18 cellular contexts compared by ENCODE assay signal in genomic region chr5:1936413-1936812, GRCh38. TPM values are rescaled to one million over a fixed set of nuclear protein-coding genes. Genes with fewer than 3 reads are reported as not detected.
DNase-seq lines count a peak whose midpoint lies in the region; ATAC-seq and TF ChIP-seq lines count a peak whose summit lies in the region.
"Had no signal": no experiment of that assay in that cellular context is flagged by ENCODE, and none has a peak within 500 bp of the region (broad histone marks: within the 10 kb centered on the region; RNA-seq: fewer than 3 reads in every experiment).

No MANE protein-coding gene starts in this region.

- TF ChIP-seq POLR2A in HCT116 (IDR thresholded peaks at IDR 0.05; ENCODE audit: borderline replicate concordance, extremely low read depth, insufficient read depth, insufficient read length): no peak
- no peak for TF ChIP-seq POLR2A in esophagus squamous epithelium (IDR thresholded peaks at IDR 0.05)

- H3K27ac ChIP-seq in HCT116 (ENCODE audit: low read depth, low read length): peak overlapping the region; percentile 39; the same call in 1 of the 2 replicates
- H3K27ac ChIP-seq in PC-9: no peak overlapping the region
- H3K27ac ChIP-seq in esophagus squamous epithelium: peak overlapping the region in 3 of 4 donors; percentile 47 to 64 (median 60)
- H3K27ac ChIP-seq in MM.1S (ENCODE audit: low read length): no peak overlapping the region
- H3K27ac ChIP-seq: GM23248, KMS-11 had no signal

- CTCF ChIA-PET in HCT116 (lab: Charles Lee): no interaction called here
- CTCF ChIA-PET in PC-9 (lab: Charles Lee): no interaction called here

- no peak overlapping the region for H2AFZ ChIP-seq in HCT116 (ENCODE audit: low read depth, low read length, poor library complexity, severe bottlenecking)
- H2AFZ ChIP-seq in PC-9: 0 out of 2 replicates have a peak overlapping the region, but pooled peaks have one; percentile 33
- H2AFZ ChIP-seq in MM.1S (ENCODE audit: low read length): no peak overlapping the region
- H2AFZ ChIP-seq: GM23248 had no signal

- no peaks in the 10 kb centered on the region for H3F3A ChIP-seq in PC-9 (ENCODE audit: insufficient read depth, low read depth)
- no peaks in the 10 kb centered on the region for H3F3A ChIP-seq in MM.1S (ENCODE audit: insufficient read depth, low read length)

- H3K4me3 ChIP-seq in HCT116 (replicated peaks in 1 of 2; ENCODE audit: low read depth in 1 of 2, low read length in 2 of 2) (peak overlapping the region in 1 of 2 experiments; percentile 31; a peak in 1 of 4 replicates), PC-9 (no peak overlapping the region), esophagus squamous epithelium (no peak overlapping the region), MM.1S (ENCODE audit: low read length) (no peak overlapping the region)
- H3K4me3 ChIP-seq: GM23248, MG63 had no signal

- 22 to 35% methylated on average over 4 of the region's 4 CpGs for WGBS in esophagus squamous epithelium, 2 donors

- DNase-seq in HCT116 (ENCODE audit: low read depth, low spot score) (peak; percentile 78), PC-9 (peak; percentile 56 to 85), esophagus squamous epithelium (lab: John Stamatoyannopoulos, UW) (no peak), renal cortical epithelial cell (ENCODE audit: low read depth) (peak; percentile 21), MM.1S (no peak)
- DNase-seq: ACHN, AML-193, COR-L47, GM23248, MG63, NCI-H1092 treated with DMSO at 0.1 percent for 48 hours, NCI-H2107, NCI-H226, NCI-H524 treated with DMSO at 0.1 percent for 48 hours, T-cell had no signal

- H3K9me2 ChIP-seq in HCT116 (ENCODE audit: insufficient read depth) (no peaks in the 10 kb centered on the region), PC-9 (ENCODE audit: insufficient read depth) (no peaks in the 10 kb centered on the region), MM.1S (replicated peaks; ENCODE audit: insufficient read depth, low read length) (no peaks in the 10 kb centered on the region)

- POLR2A ChIA-PET in HCT116 (lab: Charles Lee): no interaction called here
- POLR2A ChIA-PET in PC-9 (lab: Charles Lee; ENCODE audit: unreplicated experiment): no interaction called here

- H3K4me2 ChIP-seq in HCT116 (ENCODE audit: low read length): peak overlapping the region; percentile 66
- peak overlapping the region; percentile 37 for H3K4me2 ChIP-seq in PC-9
- no peak overlapping the region for H3K4me2 ChIP-seq in MM.1S (ENCODE audit: low read depth, low read length)
- H3K4me2 ChIP-seq: KMS-11 had no signal

- no peaks in the 10 kb centered on the region for H3K27me3 ChIP-seq in HCT116 (ENCODE audit: insufficient read depth, low read length)
- H3K27me3 ChIP-seq in PC-9 (ENCODE audit: insufficient read depth, low read depth): peaks cover 83% of the 10 kb centered on the region
- peaks cover 0 to 6% (median 0%) of the 10 kb centered on the region in 4 donors for H3K27me3 ChIP-seq in esophagus squamous epithelium
- H3K27me3 ChIP-seq in MM.1S (replicated peaks; ENCODE audit: insufficient read depth, low read length): peaks cover 43% of the 10 kb centered on the region
- H3K27me3 ChIP-seq: MG63 had no signal

- RAD21 ChIA-PET in HCT116 (lab: Charles Lee; ENCODE audit: low non-redundant PET in 1 of 2, low total read pairs in 2 of 2, uncharacterized antibody in 2 of 2, unreplicated experiment in 2 of 2): no interaction called here

- intact Hi-C loops in HCT116 (cut with micrococcal nuclease): loop anchor here (10.0 kb wide), 1 partner anchor 132 kb away; the partner anchor contains the start of gene NDUFS6
- intact Hi-C loops in PC-9 (cut with micrococcal nuclease; ENCODE audit: unreplicated experiment): no loop called here
- intact Hi-C loops in esophagus squamous epithelium (cut with DNase I): no loop called here

- H3K9me3 ChIP-seq in HCT116 (ENCODE audit: control insufficient read depth in 1 of 2, insufficient read depth in 1 of 2, low read depth in 1 of 2, low read length in 2 of 2): no peaks in the 10 kb centered on the region
- H3K9me3 ChIP-seq in PC-9 (ENCODE audit: insufficient read depth, low read depth): no peaks in the 10 kb centered on the region
- no peaks in the 10 kb centered on the region for H3K9me3 ChIP-seq in esophagus squamous epithelium
- H3K9me3 ChIP-seq in MM.1S (replicated peaks; ENCODE audit: insufficient read depth, low read length): no peaks in the 10 kb centered on the region
- H3K9me3 ChIP-seq: MG63 had no signal

- TF ChIP-seq CTCF in HCT116 (IDR thresholded peaks at IDR 0.05 in 2 of 3, conservative IDR thresholded peaks at IDR 0.05 in 1 of 3; ENCODE audit: borderline replicate concordance in 1 of 3, insufficient read depth in 1 of 3, low read depth in 2 of 3, low read length in 2 of 3): no peak
- TF ChIP-seq CTCF in PC-9 (conservative IDR thresholded peaks at IDR 0.05): no peak
- TF ChIP-seq CTCF in esophagus squamous epithelium (IDR thresholded peaks at IDR 0.05): no peak
- TF ChIP-seq CTCF in MM.1S (IDR thresholded peaks at IDR 0.05; ENCODE audit: low read length): no peak

- H3K36me3 ChIP-seq in HCT116 (ENCODE audit: control insufficient read depth in 1 of 2, insufficient read depth in 2 of 2, low read length in 2 of 2): no peaks in the 10 kb centered on the region
- no peaks in the 10 kb centered on the region for H3K36me3 ChIP-seq in PC-9 (ENCODE audit: low read depth)
- H3K36me3 ChIP-seq in esophagus squamous epithelium: peaks cover 0 to 32% (median 0%) of the 10 kb centered on the region in 3 donors
- no peaks in the 10 kb centered on the region for H3K36me3 ChIP-seq in MM.1S (replicated peaks; ENCODE audit: insufficient read depth, low read length)

- peak; percentile 80 for ATAC-seq in HCT116
- ATAC-seq in GM21528 (IDR thresholded peaks at IDR 0.05; ENCODE audit: low FRiP score, unreplicated experiment): no peak
- no peak for ATAC-seq in HG02623 (IDR thresholded peaks at IDR 0.05; ENCODE audit: unreplicated experiment)
- ATAC-seq: T-cell had no signal

- no peak for TF ChIP-seq RAD21 in HCT116 (IDR thresholded peaks at IDR 0.05; ENCODE audit: low read depth)

- no peaks in the 10 kb centered on the region for H4K20me1 ChIP-seq in HCT116 (ENCODE audit: insufficient read depth)
- no peaks in the 10 kb centered on the region for H4K20me1 ChIP-seq in PC-9 (ENCODE audit: insufficient read depth)
- no peaks in the 10 kb centered on the region for H4K20me1 ChIP-seq in MM.1S (ENCODE audit: insufficient read depth, low read length)

- no peaks in the 10 kb centered on the region for H3K79me2 ChIP-seq in HCT116 (ENCODE audit: insufficient read depth, low read length)
- no peaks in the 10 kb centered on the region for H3K79me2 ChIP-seq in PC-9 (ENCODE audit: low read depth)
- H3K79me2 ChIP-seq in MM.1S (ENCODE audit: low read length): no peaks in the 10 kb centered on the region

- BruUV-seq in HCT116 (replicated peaks; lab: Mats Ljungman, UMichigan): no TSS peak
- no TSS peak for BruUV-seq in PC-9 (replicated peaks; lab: Mats Ljungman, UMichigan)

- H3K4me1 ChIP-seq in HCT116 (ENCODE audit: control insufficient read depth in 1 of 2, insufficient read depth in 2 of 2, low read length in 2 of 2): peaks cover 38 to 65% of the 10 kb centered on the region in 2 experiments
- peaks cover 14% of the 10 kb centered on the region for H3K4me1 ChIP-seq in PC-9 (replicated peaks; ENCODE audit: insufficient read depth)
- peaks cover 0 to 30% (median 5%) of the 10 kb centered on the region in 3 donors for H3K4me1 ChIP-seq in esophagus squamous epithelium
- H3K4me1 ChIP-seq in MM.1S (ENCODE audit: low read length): no peaks in the 10 kb centered on the region

- peak overlapping the region; percentile 40 for H3K9ac ChIP-seq in HCT116 (ENCODE audit: low read length)
- no peak overlapping the region for H3K9ac ChIP-seq in MM.1S (ENCODE audit: low read length)
- H3K9ac ChIP-seq: GM23248, KMS-11 had no signal

TF ChIP-seq in HCT116, 20 proteins besides CTCF, POLR2A, EP300 and RAD21:
- no peak for TF ChIP-seq CBX3 (IDR thresholded peaks at IDR 0.05; ENCODE audit: low read depth)
- TF ChIP-seq ZNF274 (IDR thresholded peaks at IDR 0.05; ENCODE audit: low read depth, low read length): no peak
- peak; percentile 62 for TF ChIP-seq SP1 (IDR thresholded peaks at IDR 0.05; ENCODE audit: low read depth)
- TF ChIP-seq MAX (IDR thresholded peaks at IDR 0.05): peak; percentile 39; the same call in 1 of the 2 replicates
- TF ChIP-seq EZH2 (IDR thresholded peaks at IDR 0.05): no peak
- TF ChIP-seq JUND (IDR thresholded peaks at IDR 0.05): peak; percentile 67
- peak; percentile 73 for TF ChIP-seq FOSL1 (IDR thresholded peaks at IDR 0.05; ENCODE audit: low read depth)
- peak; percentile 17 for TF ChIP-seq TCF7L2 (IDR thresholded peaks at IDR 0.05; ENCODE audit: borderline replicate concordance, extremely low read depth, insufficient read depth, insufficient read length)
- peak; percentile 52; the same call in 1 of the 2 replicates for TF ChIP-seq SIN3A (IDR thresholded peaks at IDR 0.05; ENCODE audit: low read depth)
TF ChIP-seq in HCT116: peak in this region for 6.

RNA-seq across cellular contexts. Expression of gene IRX4, which starts 53.7 kb away (rescaled TPM):
- 16.5 TPM for total RNA-seq in HCT116 (2021; ENCODE audit: unreplicated experiment)
- 8.3 and 9.8 TPM in 2 replicates for polyA plus RNA-seq in HCT116 (2012)
- total RNA-seq in PC-9 (2021): not detected in 2 replicates
- total RNA-seq in esophagus squamous epithelium: 10 to 100 TPM; 22.1 to 36.2 (median 29.1) TPM
- total RNA-seq in renal cortical epithelial cell: not detected in 2 replicates
- total RNA-seq: GM23248, T-cell had no signal
- polyA plus RNA-seq: GM23248 had no signal

Comparison
In these comparisons a context has a peak if more than half of its experiments do, and no peak if none do; other contexts are left out.
1. DNase-seq: peak in HCT116 (single experiment), PC-9 (2 of 2) and renal cortical epithelial cell (single experiment); none in esophagus squamous epithelium (single experiment) and MM.1S (single experiment).
2. H3K27ac ChIP-seq: peak in HCT116 (single experiment) and esophagus squamous epithelium (3 of 4); none in PC-9 (single experiment) and MM.1S (single experiment).
3. RNA of gene IRX4, which starts 53.7 kb away (total RNA-seq): 22.1 to 36.2 TPM in esophagus squamous epithelium and 16.5 TPM in HCT116 (single experiment); not detected in PC-9 and not detected in renal cortical epithelial cell; every median in the first group is over 10 times any median in the second.